1 cellular context compared by ENCODE assay signal in genomic region chr15:28033443-28033842, GRCh38.
TF ChIP-seq lines count a peak whose summit lies in the region.

No MANE protein-coding gene starts in this region.

TF ChIP-seq in K562, 482 proteins besides CTCF, POLR2A, EP300 and RAD21 (continued from another document):
- TF ChIP-seq NR2C1 (IDR thresholded peaks at IDR 0.05) (no peak), NR2C1 (tag; IDR thresholded peaks at IDR 0.05) (no peak), SRSF9 (IDR thresholded peaks at IDR 0.05; ENCODE audit: borderline replicate concordance, low read depth, low read length) (no peak), ZNF318 (IDR thresholded peaks at IDR 0.05; ENCODE audit: borderline replicate concordance in 1 of 2, low read depth in 1 of 2) (no peak), DDX20 (tag; IDR thresholded peaks at IDR 0.05; ENCODE audit: low read depth) (no peak), RCOR1 (IDR thresholded peaks at IDR 0.05; ENCODE audit: borderline replicate concordance in 1 of 2, low read depth in 2 of 2, low read length in 2 of 2) (no peak), ZNF197 (CRISPR knock-in tag; IDR thresholded peaks at IDR 0.05; ENCODE audit: low read depth) (no peak), IRF9 (tag; IDR thresholded peaks at IDR 0.05) (no peak)
